ENCODE assay signal across 19 cellular contexts in the genomic region with DNA sequence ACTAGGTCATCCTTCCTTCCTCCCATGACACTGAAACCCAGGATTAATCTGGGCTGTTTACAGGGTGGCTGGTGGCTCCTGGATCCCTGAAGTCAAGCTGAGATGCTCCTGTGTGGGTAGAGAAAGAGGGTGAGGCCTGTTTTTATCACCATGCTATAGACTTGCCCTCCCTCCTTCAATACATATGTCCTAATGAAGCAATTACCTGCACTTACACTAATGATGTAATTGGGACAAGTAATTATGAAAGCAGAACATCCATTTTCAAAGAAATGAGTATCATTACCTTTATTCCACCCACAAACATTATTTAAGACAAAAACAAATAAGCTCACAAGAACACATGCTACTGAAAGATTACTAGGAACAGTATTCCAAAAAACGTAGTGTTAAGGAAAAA.
DNase-seq lines count a peak whose midpoint lies in the region; ATAC-seq and TF ChIP-seq lines count a peak whose summit lies in the region.
"Had no signal": no experiment of that assay in that cellular context is flagged by ENCODE, and none has a peak within 500 bp of the region (broad histone marks: within the 10 kb centered on the region; RNA-seq: fewer than 3 reads in every experiment).

No MANE protein-coding gene starts in this region.

- H3K79me2 ChIP-seq in H9 (ENCODE audit: insufficient read depth, low read length) = no peaks in the 10 kb centered on the region

- no peaks in the 10 kb centered on the region for H4K20me1 ChIP-seq in H9 (ENCODE audit: control insufficient read depth, insufficient read depth, insufficient read length)

- no peak overlapping the region for H4K5ac ChIP-seq in H9 (ENCODE audit: insufficient read length, low read depth, low read length)

- no peak overlapping the region for H3K4ac ChIP-seq in H9 (ENCODE audit: low read depth, low read length)

- H3K36me3 ChIP-seq in WERI-Rb-1 (no peaks in the 10 kb centered on the region), iPS-20b (ENCODE audit: insufficient read depth, low read depth, low read length) (no peaks in the 10 kb centered on the region), mucosa of descending colon (ENCODE audit: low read depth) (no peaks in the 10 kb centered on the region)

- no peak overlapping the region for H2BK5ac ChIP-seq in H9 (ENCODE audit: insufficient read length, low read length)

- H3K56ac ChIP-seq in H9 (ENCODE audit: insufficient read length, low read depth, low read length) = no peak overlapping the region

- no peaks in the 10 kb centered on the region for H3K9me3 Mint-ChIP-seq in activated CD4-positive, alpha-beta T cell treated with anti-CD3 and anti-CD28 coated beads for 36 hours (ENCODE audit: low read depth)
- H3K9me3 Mint-ChIP-seq in H9 = no peaks in the 10 kb centered on the region
- H3K9me3 Mint-ChIP-seq: CD4-positive, alpha-beta T cell had no signal

- POLR2A ChIA-PET in activated CD4-positive, alpha-beta T cell treated with anti-CD3 and anti-CD28 coated beads for 36 hours (lab: Charles Lee) = no interaction called here

- no peak overlapping the region for H2AFZ ChIP-seq in H9 (ENCODE audit: low read length)

- peaks cover 2% of the 10 kb centered on the region for H3K36me3 Mint-ChIP-seq in activated CD4-positive, alpha-beta T cell treated with anti-CD3 and anti-CD28 coated beads for 36 hours (ENCODE audit: low read depth)
- H3K36me3 Mint-ChIP-seq in H9 (ENCODE audit: insufficient read depth in 1 of 3, low read depth in 3 of 3) = peaks cover 0 to 5% (median 0%) of the 10 kb centered on the region in 3 experiments; a peak in 2 of 7 replicates

- H2BK20ac ChIP-seq in H9 (ENCODE audit: low read depth, low read length, poor library complexity, severe bottlenecking) = no peak overlapping the region

- H2BK15ac ChIP-seq in H9 (ENCODE audit: low read depth, low read length) = no peak overlapping the region

- no peak overlapping the region for H3K4me2 ChIP-seq in H9 (ENCODE audit: insufficient read depth, insufficient read length, low read length)

- H3K18ac ChIP-seq in H9 (ENCODE audit: insufficient read length, low read depth, low read length) = no peak overlapping the region

- no peak overlapping the region for H4K8ac ChIP-seq in H9 (replicated peaks; ENCODE audit: insufficient read length, low read depth, low read length)

- H3K4me3 ChIP-seq in WERI-Rb-1 (ENCODE audit: low read depth, low read length) = no peak overlapping the region
- peak overlapping the region; percentile 37; the same call in 1 of the 2 replicates for H3K4me3 ChIP-seq in iPS-20b (ENCODE audit: low read length)
- no peak overlapping the region for H3K4me3 ChIP-seq in mucosa of descending colon

- intact Hi-C loops in activated CD4-positive, alpha-beta T cell treated with anti-CD3 and anti-CD28 coated beads for 36 hours (cut with DNase I, micrococcal nuclease) = no loop called here
- intact Hi-C loops in mucosa of descending colon (cut with DNase I, micrococcal nuclease) = no loop called here

- peak; percentile 57 for ATAC-seq in activated CD4-positive, alpha-beta T cell treated with anti-CD3 and anti-CD28 coated beads for 36 hours
- no peak for ATAC-seq in HG02870 (IDR thresholded peaks at IDR 0.05; ENCODE audit: unreplicated experiment)
- no peak for ATAC-seq in mucosa of descending colon
- ATAC-seq: HCT116, HepG2, PC-3, SK-N-SH treated with all-trans-retinoic acid at 6 μM for 48 hours had no signal

- TF ChIP-seq CTCF in H9 (conservative IDR thresholded peaks at IDR 0.05) (no peak), WERI-Rb-1 (IDR thresholded peaks at IDR 0.05; ENCODE audit: low read depth, low read length) (no peak), mucosa of descending colon (IDR thresholded peaks at IDR 0.05) (no peak)

- H3T11ph ChIP-seq in H9 (ENCODE audit: low read length) = no peak overlapping the region

- H3K14ac ChIP-seq in H9 (ENCODE audit: insufficient read depth, low read length) = no peak overlapping the region

- no peak overlapping the region for H2AK5ac ChIP-seq in H9 (ENCODE audit: insufficient read length, low read length)

- H3K79me1 ChIP-seq in H9 (ENCODE audit: insufficient read depth, low read depth, low read length, poor library complexity, severe bottlenecking) = no peaks in the 10 kb centered on the region

- no peaks in the 10 kb centered on the region for H3K27me3 ChIP-seq in H9 (ENCODE audit: insufficient read depth, low read length)
- no peaks in the 10 kb centered on the region for H3K27me3 ChIP-seq in WERI-Rb-1 (ENCODE audit: insufficient read depth, low read depth, severe bottlenecking)
- H3K27me3 ChIP-seq in iPS-20b (ENCODE audit: insufficient read depth, low read length) = no peaks in the 10 kb centered on the region

- H2BK120ac ChIP-seq in H9 (ENCODE audit: low read depth, low read length, poor library complexity, severe bottlenecking) = no peak overlapping the region

- H3K27ac Mint-ChIP-seq in activated CD4-positive, alpha-beta T cell treated with anti-CD3 and anti-CD28 coated beads for 36 hours = no peak overlapping the region
- peak overlapping the region in 2 of 3 experiments; percentile 69 to 95; a peak in 2 of 7 replicates for H3K27ac Mint-ChIP-seq in H9
- H3K27ac Mint-ChIP-seq: CD4-positive, alpha-beta T cell had no signal

- H3K27me3 Mint-ChIP-seq in activated CD4-positive, alpha-beta T cell treated with anti-CD3 and anti-CD28 coated beads for 36 hours = no peaks in the 10 kb centered on the region
- no peaks in the 10 kb centered on the region for H3K27me3 Mint-ChIP-seq in H9 (ENCODE audit: low read depth)
- H3K27me3 Mint-ChIP-seq: CD4-positive, alpha-beta T cell had no signal

- peaks cover 18% of the 10 kb centered on the region for H3K4me1 Mint-ChIP-seq in activated CD4-positive, alpha-beta T cell treated with anti-CD3 and anti-CD28 coated beads for 36 hours
- peaks cover 48 to 52% of the 10 kb centered on the region in 2 experiments for H3K4me1 Mint-ChIP-seq in H9

- no CpG with 5 or more reads among the region's 1 CpG for WGBS in H9 (ENCODE audit: extremely low coverage, insufficient read length, low lambda C conversion rate)

- no peak overlapping the region for H3K23ac ChIP-seq in H9 (ENCODE audit: insufficient read length, low read depth, low read length)

- H2BK12ac ChIP-seq in H9 (ENCODE audit: insufficient read length, low read depth, low read length) = no peak overlapping the region

- H3K4me1 ChIP-seq in H9 (ENCODE audit: insufficient read depth, low read length) = peaks cover 9% of the 10 kb centered on the region; the same call in 1 of the 2 replicates
- H3K4me1 ChIP-seq in iPS-20b (ENCODE audit: insufficient read depth, low read length) = peaks cover 20% of the 10 kb centered on the region
- no peaks in the 10 kb centered on the region for H3K4me1 ChIP-seq in mucosa of descending colon (ENCODE audit: low read depth)
- H3K4me1 ChIP-seq: Caco-2 had no signal

- no peaks in the 10 kb centered on the region for H3K23me2 ChIP-seq in H9 (ENCODE audit: insufficient read length, low read depth, low read length, poor library complexity, severe bottlenecking)

- H4K91ac ChIP-seq in H9 (ENCODE audit: insufficient read length, low read depth, low read length) = no peak overlapping the region

- H3K9me3 ChIP-seq in H9 (ENCODE audit: control insufficient read depth, low read depth, low read length) = no peaks in the 10 kb centered on the region
- H3K9me3 ChIP-seq in WERI-Rb-1 (ENCODE audit: severe bottlenecking) = no peaks in the 10 kb centered on the region
- no peaks in the 10 kb centered on the region for H3K9me3 ChIP-seq in iPS-20b (ENCODE audit: insufficient read depth, low read depth, low read length)
- H3K9me3 ChIP-seq in mucosa of descending colon = no peaks in the 10 kb centered on the region
- H3K9me3 ChIP-seq: Caco-2 had no signal

- DNase-seq in activated CD4-positive, alpha-beta T cell treated with anti-CD3 and anti-CD28 coated beads for 36 hours = no peak
- no peak for DNase-seq in activated CD4-positive, alpha-beta T cell treated with anti-CD3 and anti-CD28 coated beads, Interleukin-2, amount 50 U/mL, for 1 hour
- no peak for DNase-seq in H9
- DNase-seq in WERI-Rb-1 = peak; percentile 27
- DNase-seq in NCI-H1694 treated with DMSO at 0.1 percent for 48 hours (lab: John Stamatoyannopoulos, UW) = no peak
- DNase-seq in mucosa of descending colon = no peak
- DNase-seq: Caco-2; CD4-positive, alpha-beta T cell; KBM-7; NCI-H2029 treated with DMSO at 0.1 percent for 48 hours; NCI-H446 treated with DMSO at 0.1 percent for 48 hours; PC-3; SIG-M5 had no signal

- no peak overlapping the region for H3K9ac ChIP-seq in H9 (ENCODE audit: extremely low read depth, insufficient read length, low read length)
- no peak overlapping the region for H3K9ac ChIP-seq in iPS-20b (ENCODE audit: low read depth, low read length)

- no peak overlapping the region for H3K27ac ChIP-seq in H9 (ENCODE audit: insufficient read length, low read depth, low read length)
- H3K27ac ChIP-seq in WERI-Rb-1 = peak overlapping the region; percentile 15
- no peak overlapping the region for H3K27ac ChIP-seq in iPS-20b (ENCODE audit: low read length)
- H3K27ac ChIP-seq: RWPE1 had no signal

- CTCF ChIA-PET in activated CD4-positive, alpha-beta T cell treated with anti-CD3 and anti-CD28 coated beads for 36 hours (lab: Charles Lee) = no interaction called here

- no peak overlapping the region for H3K4me3 Mint-ChIP-seq in activated CD4-positive, alpha-beta T cell treated with anti-CD3 and anti-CD28 coated beads for 36 hours
- no peak overlapping the region for H3K4me3 Mint-ChIP-seq in H9
- H3K4me3 Mint-ChIP-seq: CD4-positive, alpha-beta T cell had no signal
